Comparison of ENCODE assay signal across 1 cellular context in genomic region chr9:72931437-72931836, GRCh38.
TF ChIP-seq lines count a peak whose summit lies in the region.

No MANE protein-coding gene starts in this region.

TF ChIP-seq in HepG2, 621 proteins besides CTCF, POLR2A, EP300 and RAD21:
- TF ChIP-seq, protein P1, sequence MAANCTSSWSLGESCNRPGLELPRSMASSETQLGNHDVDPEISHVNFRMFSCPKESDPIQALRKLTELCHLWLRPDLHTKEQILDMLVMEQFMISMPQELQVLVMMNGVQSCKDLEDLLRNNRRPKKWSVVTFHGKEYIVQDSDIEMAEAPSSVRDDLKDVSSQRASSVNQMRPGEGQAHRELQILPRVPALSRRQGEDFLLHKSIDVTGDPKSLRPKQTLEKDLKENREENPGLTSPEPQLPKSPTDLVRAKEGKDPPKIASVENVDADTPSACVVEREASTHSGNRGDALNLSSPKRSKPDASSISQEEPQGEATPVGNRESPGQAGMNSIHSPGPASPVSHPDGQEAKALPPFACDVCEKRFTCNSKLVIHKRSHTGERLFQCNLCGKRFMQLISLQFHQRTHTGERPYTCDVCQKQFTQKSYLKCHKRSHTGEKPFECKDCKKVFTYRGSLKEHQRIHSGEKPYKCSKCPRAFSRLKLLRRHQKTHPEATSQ (CRISPR knock-in tag; IDR thresholded peaks at IDR 0.05; ENCODE audit: borderline replicate concordance), result no peak
- TF ChIP-seq ZNF124 (CRISPR knock-in tag; IDR thresholded peaks at IDR 0.05) (no peak), CBX2 (IDR thresholded peaks at IDR 0.05; ENCODE audit: low read depth, low read length) (no peak), CBX2 (CRISPR knock-in tag; IDR thresholded peaks at IDR 0.05; ENCODE audit: low read depth) (no peak), ZBTB7B (CRISPR knock-in tag; IDR thresholded peaks at IDR 0.05) (no peak), ZNF251 (CRISPR knock-in tag; IDR thresholded peaks at IDR 0.05) (no peak), ZNF282 (IDR thresholded peaks at IDR 0.05; ENCODE audit: partially characterized antibody) (no peak), SMAD9 (CRISPR knock-in tag; IDR thresholded peaks at IDR 0.05) (no peak), POGZ (CRISPR knock-in tag; IDR thresholded peaks at IDR 0.05) (no peak), ZNF207 (IDR thresholded peaks at IDR 0.05; ENCODE audit: borderline replicate concordance) (no peak), NR2F1 (CRISPR knock-in tag; IDR thresholded peaks at IDR 0.05) (no peak), ZBTB7A (CRISPR knock-in tag; IDR thresholded peaks at IDR 0.05) (no peak)
